8 cellular contexts compared by ENCODE assay signal in the genomic region with DNA sequence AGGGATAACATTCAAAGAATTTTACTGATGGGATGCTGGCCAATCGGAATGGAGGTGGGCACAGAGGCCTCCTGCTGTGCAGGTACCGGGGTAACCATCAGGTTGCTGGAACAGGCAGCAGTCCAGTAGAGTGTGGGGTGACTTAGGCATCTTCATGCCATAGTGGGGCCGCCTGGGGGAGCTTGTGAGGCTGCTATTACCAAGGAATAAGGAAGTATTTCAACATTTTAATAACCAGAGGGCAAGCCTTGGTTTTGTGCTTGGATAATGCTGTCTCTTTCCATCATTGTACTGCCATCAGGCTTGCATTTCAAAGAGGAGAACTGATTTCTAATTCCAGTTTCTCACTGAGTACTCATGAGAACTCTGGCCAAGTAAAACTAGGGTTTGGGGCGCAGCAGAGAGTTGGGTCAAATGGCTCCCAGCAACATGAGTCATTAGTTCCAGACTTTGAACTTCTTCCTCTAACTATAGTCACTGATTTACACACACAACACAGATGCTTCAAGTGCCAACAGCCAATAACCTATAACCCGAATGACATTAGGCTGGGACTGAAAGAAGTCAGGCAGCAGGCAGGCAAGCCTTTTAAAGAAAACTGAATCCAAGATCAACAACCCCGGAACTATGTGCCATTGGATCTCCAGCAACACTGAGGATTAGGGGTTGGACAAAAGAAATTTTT. TPM values are rescaled to one million over a fixed set of nuclear protein-coding genes. Genes with fewer than 3 reads are reported as not detected.
DNase-seq lines count a peak whose midpoint lies in the region; ATAC-seq and TF ChIP-seq lines count a peak whose summit lies in the region.

No MANE protein-coding gene starts in this region.

- DNase-seq in A172 (ENCODE audit: low spot score) = peak; percentile 66
- peak; percentile 74 for DNase-seq in RWPE2 (ENCODE audit: low spot score)
- DNase-seq in fibroblast of the aortic adventitia (ENCODE audit: low read depth) = peak; percentile 88
- DNase-seq in gastrocnemius medialis = peak in 1 of 2 donors; percentile 21
- DNase-seq in anterior cingulate cortex (lab: John Stamatoyannopoulos, UW) = no peak
- DNase-seq in CD4-positive, alpha-beta T cell = no peak

- H3K27ac Mint-ChIP-seq in CD4-positive, alpha-beta T cell = no peak overlapping the region

- CTCF ChIA-PET in CD4-positive, alpha-beta T cell (lab: Charles Lee) = no interaction called here

- H3K27me3 Mint-ChIP-seq in CD4-positive, alpha-beta T cell = peaks cover 8% of the 10 kb centered on the region

- H3K4me1 ChIP-seq in RWPE2 (ENCODE audit: insufficient read depth, poor library complexity, severe bottlenecking) = peaks cover 21% of the 10 kb centered on the region
- H3K4me1 ChIP-seq in gastrocnemius medialis = peaks cover 8 to 13% of the 10 kb centered on the region in 2 donors

- TF ChIP-seq CTCF in RWPE2 (IDR thresholded peaks at IDR 0.05; ENCODE audit: poor library complexity, severe bottlenecking) = peak; percentile 74
- TF ChIP-seq CTCF in fibroblast of the aortic adventitia (IDR thresholded peaks at IDR 0.05; ENCODE audit: insufficient read depth, low read length) = peak; percentile 68
- no peak for TF ChIP-seq CTCF in gastrocnemius medialis (IDR thresholded peaks at IDR 0.05 in 4 of 5, conservative IDR thresholded peaks at IDR 0.05 in 1 of 5)
- TF ChIP-seq CTCF in CD4-positive, alpha-beta T cell (IDR thresholded peaks at IDR 0.05) = no peak

- no peaks in the 10 kb centered on the region for H3K4me1 Mint-ChIP-seq in CD4-positive, alpha-beta T cell (ENCODE audit: low read depth)

- POLR2A ChIA-PET in CD4-positive, alpha-beta T cell (lab: Charles Lee) = no interaction called here

- in situ Hi-C loops in gastrocnemius medialis (cut with MboI; ENCODE audit: low sequenced_read_pairs in 4 of 4) = no loop called here

- H3K27me3 ChIP-seq in RWPE2 (ENCODE audit: insufficient read depth, poor library complexity, severe bottlenecking) = no peaks in the 10 kb centered on the region
- no peaks in the 10 kb centered on the region for H3K27me3 ChIP-seq in gastrocnemius medialis
- peaks cover 3% of the 10 kb centered on the region for H3K27me3 ChIP-seq in CD4-positive, alpha-beta T cell (ENCODE audit: control insufficient read depth, insufficient read depth, low read length)

- H3K9me3 Mint-ChIP-seq in CD4-positive, alpha-beta T cell = no peaks in the 10 kb centered on the region

- TF ChIP-seq POLR2A in gastrocnemius medialis (IDR thresholded peaks at IDR 0.05) = no peak

- no peaks in the 10 kb centered on the region for H3K9me3 ChIP-seq in RWPE2 (ENCODE audit: severe bottlenecking)
- H3K9me3 ChIP-seq in gastrocnemius medialis = no peaks in the 10 kb centered on the region
- no peaks in the 10 kb centered on the region for H3K9me3 ChIP-seq in CD4-positive, alpha-beta T cell (ENCODE audit: control insufficient read depth, low read length)

- H3K27ac ChIP-seq in RWPE2 (ENCODE audit: poor library complexity, severe bottlenecking) = peak overlapping the region; percentile 94
- peak overlapping the region in 3 of 4 donors; percentile 6 to 32 (median 21) for H3K27ac ChIP-seq in gastrocnemius medialis
- no peak overlapping the region for H3K27ac ChIP-seq in CD4-positive, alpha-beta T cell (ENCODE audit: low read depth, low read length)

- ATAC-seq in GM19351 (IDR thresholded peaks at IDR 0.05; ENCODE audit: unreplicated experiment) (peak; percentile 76), RWPE2 (ENCODE audit: low read depth) (peak; percentile 71), gastrocnemius medialis (peak in 1 of 2 donors; percentile 3), HG02610 (IDR thresholded peaks at IDR 0.05; ENCODE audit: unreplicated experiment) (no peak)
- ATAC-seq in CD4-positive, alpha-beta T cell (ENCODE audit: poor library complexity) = no peak

- H3K4me3 Mint-ChIP-seq in CD4-positive, alpha-beta T cell = no peak overlapping the region

- no peaks in the 10 kb centered on the region for H3K36me3 Mint-ChIP-seq in CD4-positive, alpha-beta T cell (ENCODE audit: low read depth)

- no peak overlapping the region for H3K4me3 ChIP-seq in RWPE2 (ENCODE audit: severe bottlenecking)
- no peak overlapping the region for H3K4me3 ChIP-seq in fibroblast of the aortic adventitia (ENCODE audit: low read depth, low read length)
- no peak overlapping the region for H3K4me3 ChIP-seq in gastrocnemius medialis

- H3K36me3 ChIP-seq in RWPE2 (ENCODE audit: low read depth) = no peaks in the 10 kb centered on the region
- no peaks in the 10 kb centered on the region for H3K36me3 ChIP-seq in gastrocnemius medialis

- intact Hi-C loops in gastrocnemius medialis (cut with DNase I; ENCODE audit: low total_unique reads) = loop anchor here (5.0 to 10.0 kb wide), 2 partner anchors 60 to 83 kb away; no protein-coding TSS in a partner anchor
- intact Hi-C loops in CD4-positive, alpha-beta T cell (cut with DNase I, micrococcal nuclease) = no loop called here

RNA-seq across cellular contexts. Expression of gene FHL2, which starts 56.1 kb away (rescaled TPM):
- 45.7 and 67.9 TPM in 2 replicates for total RNA-seq in A172 (2014; rRNA removed; shearing (Covaris generic))
- total RNA-seq in fibroblast of the aortic adventitia (ENCODE audit: low replicate concordance) (92.4 and 267 TPM in 2 replicates), gastrocnemius medialis (10 to 100 TPM; 14.9 to 31.8 (median 21.4) TPM)
- total RNA-seq in CD4-positive, alpha-beta T cell = under 1 TPM; 0.41 to 0.42 TPM

Comparison
In these comparisons a context has a peak if more than half of its experiments do, and no peak if none do; other contexts are left out.
1. DNase-seq: peak in A172 (single experiment), RWPE2 (single experiment) and fibroblast of the aortic adventitia (single experiment); none in anterior cingulate cortex (0 of 58) and CD4-positive, alpha-beta T cell (0 of 10).
2. ATAC-seq: peak in GM19351 (single experiment) and RWPE2 (single experiment); none in HG02610 (single experiment) and CD4-positive, alpha-beta T cell (single experiment).
3. CTCF ChIP-seq: peak in RWPE2 (single experiment) and fibroblast of the aortic adventitia (single experiment); none in gastrocnemius medialis (0 of 5) and CD4-positive, alpha-beta T cell (single experiment).
4. RNA of gene FHL2, which starts 56.1 kb away (total RNA-seq): 92.4 to 267 TPM in fibroblast of the aortic adventitia, 45.7 to 67.9 TPM in A172 and 14.9 to 31.8 TPM in gastrocnemius medialis; 0.41 to 0.42 TPM in CD4-positive, alpha-beta T cell; every median in the first group is over 10 times any median in the second.